Comparison of ENCODE assay signal across 20 cellular contexts in the genomic region with DNA sequence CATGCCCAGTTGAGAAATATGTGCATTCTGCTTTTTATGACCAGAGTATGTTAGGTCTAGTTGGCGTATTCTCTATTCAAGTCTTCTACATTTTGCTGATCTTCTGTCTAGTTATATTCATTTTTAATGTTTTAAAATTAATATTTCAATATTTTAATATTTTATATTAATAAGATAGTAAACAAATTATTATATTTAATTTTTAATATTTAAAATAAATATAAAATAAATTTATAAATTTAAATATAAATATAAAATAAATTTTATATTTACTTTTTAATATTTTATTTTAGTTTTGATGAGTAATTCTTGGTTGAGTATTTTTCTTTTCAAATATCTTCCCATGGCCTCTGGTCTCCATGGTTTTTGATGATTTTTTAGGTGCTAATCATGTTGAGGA.
DNase-seq lines count a peak whose midpoint lies in the region; ATAC-seq, FAIRE-seq and TF ChIP-seq lines count a peak whose summit lies in the region.
"Had no signal": no experiment of that assay in that cellular context is flagged by ENCODE, and none has a peak within 500 bp of the region (broad histone marks: within the 10 kb centered on the region; RNA-seq: fewer than 3 reads in every experiment).

No MANE protein-coding gene starts in this region.

- no peak for ATAC-seq in GM19463 (IDR thresholded peaks at IDR 0.05; ENCODE audit: unreplicated experiment)

- intact Hi-C loops in kidney (cut with DNase I) = no loop called here
- intact Hi-C loops in dorsolateral prefrontal cortex (cut with DNase I) = no loop called here

- H3K36me3 ChIP-seq in kidney (ENCODE audit: control insufficient read depth in 1 of 2, insufficient read depth in 2 of 2, low read length in 2 of 2) = no peaks in the 10 kb centered on the region
- H3K36me3 ChIP-seq: BE2C; BLaER1 treated with 17β-estradiol and CSF1 and Interleukin-3, amounts not matched to agents 10 nM and 100 nM had no signal

- H3K4me3 ChIP-seq in kidney (ENCODE audit: low read length in 2 of 2) (no peak overlapping the region), dorsolateral prefrontal cortex (no peak overlapping the region)
- H3K4me3 ChIP-seq: BLaER1 treated with 17β-estradiol and CSF1 and Interleukin-3, amounts not matched to agents 10 nM and 100 nM; GM23248 had no signal

- no peaks in the 10 kb centered on the region for H3K27me3 ChIP-seq in dorsolateral prefrontal cortex
- H3K27me3 ChIP-seq: BE2C; BLaER1 treated with 17β-estradiol and CSF1 and Interleukin-3, amounts not matched to agents 10 nM and 100 nM had no signal

- FAIRE-seq in RCC 7860 (lab: Jason Lieb, UNC) = peak; percentile 90
- FAIRE-seq in colon (lab: Jason Lieb, UNC) = peak; percentile 97
- FAIRE-seq in kidney (lab: Jason Lieb, UNC) = peak; percentile 97
- FAIRE-seq: GM12892, H1 had no signal

- no peak for DNase-seq in RCC 7860 (ENCODE audit: low spot score)
- DNase-seq in kidney = no peak
- DNase-seq in dorsolateral prefrontal cortex = no peak
- DNase-seq in GDM1 (lab: John Stamatoyannopoulos, UW) = no peak
- no peak for DNase-seq in AG08395 (ENCODE audit: low spot score)
- DNase-seq: AML-193; BE2C; CD4-positive, alpha-beta T cell; CD8-positive, alpha-beta memory T cell; DMS 273 treated with DMSO at 0.1 percent for 48 hours; DMS79; EL; GM23248; H7; HCEC 1CT had no signal

- no peak for TF ChIP-seq CTCF in kidney (IDR thresholded peaks at IDR 0.05; ENCODE audit: borderline replicate concordance, extremely low read depth, insufficient read depth)
- no peak for TF ChIP-seq CTCF in dorsolateral prefrontal cortex (IDR thresholded peaks at IDR 0.05 in 54 of 56, conservative IDR thresholded peaks at IDR 0.05 in 2 of 56; ENCODE audit: low read depth in 1 of 56, partially characterized antibody in 56 of 56)

- H3K9me3 ChIP-seq in kidney (ENCODE audit: control insufficient read depth in 1 of 2, low read length in 2 of 2) = no peaks in the 10 kb centered on the region
- H3K9me3 ChIP-seq: BE2C; BLaER1 treated with 17β-estradiol and CSF1 and Interleukin-3, amounts not matched to agents 10 nM and 100 nM had no signal

- H3K4me1 ChIP-seq in kidney (ENCODE audit: control insufficient read depth in 1 of 2, insufficient read depth in 1 of 2, low read depth in 1 of 2, low read length in 2 of 2) = no peaks in the 10 kb centered on the region
- H3K4me1 ChIP-seq: BE2C had no signal

- no peak overlapping the region for H3K9ac ChIP-seq in kidney (ENCODE audit: low read length in 2 of 2)
- H3K9ac ChIP-seq: BLaER1 treated with 17β-estradiol and CSF1 and Interleukin-3, amounts not matched to agents 10 nM and 100 nM; GM23248 had no signal

- H3K27ac ChIP-seq in kidney (ENCODE audit: low read depth in 2 of 2, low read length in 2 of 2) (no peak overlapping the region), dorsolateral prefrontal cortex (no peak overlapping the region)
- H3K27ac ChIP-seq: BLaER1 treated with 17β-estradiol and CSF1 and Interleukin-3, amounts not matched to agents 10 nM and 100 nM; GM23248 had no signal
